ENCODE assay signal across 22 cellular contexts in the genomic region with DNA sequence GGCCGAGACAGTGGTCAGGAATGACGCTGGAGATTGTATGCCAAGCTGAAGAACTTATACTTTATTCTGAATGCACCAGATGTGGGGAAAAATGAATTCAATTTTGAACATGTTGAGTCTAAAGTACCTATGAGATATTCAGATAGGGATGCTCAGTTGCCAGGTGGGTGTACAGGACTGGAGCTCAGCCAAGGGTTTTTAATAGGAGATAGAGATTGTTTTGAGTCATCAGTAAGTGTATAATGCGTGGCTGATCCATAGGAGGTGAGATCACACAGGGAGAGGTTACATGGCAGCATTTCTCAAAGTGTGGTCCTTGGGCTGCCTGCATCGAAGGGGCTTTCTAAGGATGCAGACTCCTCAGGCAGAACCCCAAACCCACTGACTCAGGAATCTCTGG.
"Had no signal": no experiment of that assay in that cellular context is flagged by ENCODE, and none has a peak within 500 bp of the region (broad histone marks: within the 10 kb centered on the region; RNA-seq: fewer than 3 reads in every experiment).

No MANE protein-coding gene starts in this region.

- H3K4me3 Mint-ChIP-seq: activated CD8-positive, alpha-beta memory T cell treated with anti-CD3 and anti-CD28 coated beads, Interleukin-2, amount 10 ng/mL, durations not matched to agents 7 days and 5 days; activated naive CD4-positive, alpha-beta T cell treated with anti-CD3 and anti-CD28 coated beads for 36 hours; activated naive CD8-positive, alpha-beta T cell treated with anti-CD3 and anti-CD28 coated beads, Interleukin-2, amount 50 U/mL, for 24 hours; dendritic cell treated with granulocyte-macrophage colony-stimulating factor and Interleukin-4, amounts not matched to agents 40 ng/mL and 50 ng/mL, for 4 days; memory B cell; naive thymus-derived CD4-positive, alpha-beta T cell had no signal

- FAIRE-seq: islet of Langerhans, pancreas, urothelium cell line had no signal

- H3K27me3 ChIP-seq: tibial artery had no signal

- H3K4me1 ChIP-seq: gastroesophageal sphincter, pancreas had no signal

- ATAC-seq: activated CD8-positive, alpha-beta memory T cell treated with anti-CD3 and anti-CD28 coated beads, Interleukin-2, amount 10 ng/mL, durations not matched to agents 7 days and 5 days; activated naive CD8-positive, alpha-beta T cell treated with anti-CD3 and anti-CD28 coated beads, Interleukin-2, amount 50 U/mL, for 24 hours; gastroesophageal sphincter; left lobe of liver; mucosa of descending colon; naive thymus-derived CD4-positive, alpha-beta T cell; pancreas had no signal

- H3K9me3 Mint-ChIP-seq: activated naive CD4-positive, alpha-beta T cell treated with anti-CD3 and anti-CD28 coated beads for 36 hours; activated naive CD8-positive, alpha-beta T cell treated with anti-CD3 and anti-CD28 coated beads, Interleukin-2, amount 50 U/mL, for 24 hours; activated T-helper 2 cell treated with anti-CD3 and anti-CD28 coated beads, Interferon-gamma antibody, Interleukin-2, Interleukin-4, amounts not matched to agents 10 μg/mL and 5 μg/mL and 100 μg/mL, durations not matched to agents 14 hours and 24 hours and 36 hours; dendritic cell treated with granulocyte-macrophage colony-stimulating factor and Interleukin-4, amounts not matched to agents 40 ng/mL and 50 ng/mL, for 4 days; memory B cell; naive thymus-derived CD4-positive, alpha-beta T cell had no signal

- H3K36me3 Mint-ChIP-seq: activated CD8-positive, alpha-beta memory T cell treated with anti-CD3 and anti-CD28 coated beads, Interleukin-2, amount 10 ng/mL, durations not matched to agents 7 days and 5 days; memory B cell had no signal

- DNase-seq: activated CD4-positive, alpha-beta T cell treated with anti-CD3 and anti-CD28 coated beads, Interleukin-2, amount 50 U/mL, for 4 hours; activated CD4-positive, CD25-positive, alpha-beta regulatory T cell treated with anti-CD3 and anti-CD28 coated beads, Interleukin-2, amount 50 U/mL, for 72 hours; activated CD8-positive, alpha-beta memory T cell treated with anti-CD3 and anti-CD28 coated beads, Interleukin-2, amount 10 ng/mL, durations not matched to agents 7 days and 5 days; activated naive CD4-positive, alpha-beta T cell treated with anti-CD3 and anti-CD28 coated beads for 36 hours; activated naive CD8-positive, alpha-beta T cell treated with anti-CD3 and anti-CD28 coated beads, Interleukin-2, amount 50 U/mL, for 24 hours; activated T-cell treated with anti-CD3 and anti-CD28 coated beads, Interleukin-2, amount 50 U/mL, for 1 hour; aorta; cerebellar nuclear complex; effector memory CD4-positive, alpha-beta T cell; mucosa of descending colon; naive thymus-derived CD4-positive, alpha-beta T cell; pancreas; stimulated activated CD4-positive, alpha-beta T cell treated with anti-CD3 and anti-CD28 coated beads, Interleukin-12 subunit alpha, Interleukin-12 subunit beta, amount 100 ng/mL, for 4 hours; stimulated activated CD4-positive, alpha-beta T cell treated with anti-CD3 and anti-CD28 coated beads, Interleukin-2, amount 100 ng/mL, for 24 hours; tibial artery had no signal

- H3K4me1 Mint-ChIP-seq: activated CD8-positive, alpha-beta memory T cell treated with anti-CD3 and anti-CD28 coated beads, Interleukin-2, amount 10 ng/mL, durations not matched to agents 7 days and 5 days had no signal

- H3K4me3 ChIP-seq: gastroesophageal sphincter, mucosa of descending colon, pancreas, tibial artery had no signal

- H3K36me3 ChIP-seq: gastroesophageal sphincter, pancreas, tibial artery had no signal

- H3K27ac ChIP-seq: gastroesophageal sphincter, pancreas, tibial artery had no signal

- H3K27ac Mint-ChIP-seq: activated CD8-positive, alpha-beta memory T cell treated with anti-CD3 and anti-CD28 coated beads, Interleukin-2, amount 10 ng/mL, durations not matched to agents 7 days and 5 days; activated naive CD4-positive, alpha-beta T cell treated with anti-CD3 and anti-CD28 coated beads for 36 hours; activated naive CD8-positive, alpha-beta T cell treated with anti-CD3 and anti-CD28 coated beads, Interleukin-2, amount 50 U/mL, for 24 hours; activated T-helper 2 cell treated with anti-CD3 and anti-CD28 coated beads, Interferon-gamma antibody, Interleukin-2, Interleukin-4, amounts not matched to agents 10 μg/mL and 5 μg/mL and 100 μg/mL, durations not matched to agents 14 hours and 24 hours and 36 hours; dendritic cell treated with granulocyte-macrophage colony-stimulating factor and Interleukin-4, amounts not matched to agents 40 ng/mL and 50 ng/mL, for 4 days; memory B cell; naive thymus-derived CD4-positive, alpha-beta T cell had no signal

- H3K9me3 ChIP-seq: gastroesophageal sphincter, mucosa of descending colon, pancreas, tibial artery had no signal
